In genomic region chr2:151786493-151786892, GRCh38 we compare ENCODE assay signal across 27 cellular contexts.
"Had no signal": no experiment of that assay in that cellular context is flagged by ENCODE, and none has a peak within 500 bp of the region (broad histone marks: within the 10 kb centered on the region; RNA-seq: fewer than 3 reads in every experiment).

No MANE protein-coding gene starts in this region.

- H3K27me3 Mint-ChIP-seq: activated CD4-positive, alpha-beta T cell treated with anti-CD3 and anti-CD28 coated beads for 36 hours; activated CD8-positive, alpha-beta memory T cell treated with anti-CD3 and anti-CD28 coated beads, Interleukin-2, amount 10 ng/mL, durations not matched to agents 7 days and 5 days; naive thymus-derived CD4-positive, alpha-beta T cell had no signal

- H3K4me1 ChIP-seq: colonic mucosa, esophagus squamous epithelium, left lung, lower lobe of right lung, pancreas, prostate gland, spleen, suprapubic skin, tibial artery had no signal

- H3K27me3 ChIP-seq: colonic mucosa, esophagus squamous epithelium, left lung, pancreas, spleen, suprapubic skin, tibial artery had no signal

- H3K9me3 Mint-ChIP-seq: activated naive CD4-positive, alpha-beta T cell treated with anti-CD3 and anti-CD28 coated beads, Interleukin-2, amount 50 U/mL, for 72 hours; activated T-cell treated with anti-CD3 and anti-CD28 coated beads, Interleukin-2, amount 50 U/mL, for 72 hours; neural crest cell had no signal

- H3K36me3 ChIP-seq: colonic mucosa, prostate gland had no signal

- H3K27ac ChIP-seq: colonic mucosa, epithelial cell of prostate, esophagus squamous epithelium, left lung, lower lobe of right lung, pancreas, prostate gland, spleen, suprapubic skin, tibial artery had no signal

- H3K27ac Mint-ChIP-seq: activated CD4-positive, alpha-beta T cell treated with anti-CD3 and anti-CD28 coated beads for 36 hours; activated CD8-positive, alpha-beta memory T cell treated with anti-CD3 and anti-CD28 coated beads, Interleukin-2, amount 10 ng/mL, durations not matched to agents 7 days and 5 days; activated CD8-positive, alpha-beta T cell treated with anti-CD3 and anti-CD28 coated beads, Interleukin-2, amount 10 ng/mL, durations not matched to agents 7 days and 5 days; activated naive CD4-positive, alpha-beta T cell treated with anti-CD3 and anti-CD28 coated beads, Interleukin-2, amount 50 U/mL, for 72 hours; activated T-cell treated with anti-CD3 and anti-CD28 coated beads, Interleukin-2, amount 50 U/mL, for 72 hours; naive thymus-derived CD4-positive, alpha-beta T cell; T-helper 2 cell treated with Interferon-gamma antibody and Interleukin-4, amounts not matched to agents 5 μg/mL and 100 μg/mL, for 36 hours had no signal

- DNase-seq: activated CD4-positive, alpha-beta T cell treated with anti-CD3 and anti-CD28 coated beads for 36 hours; activated CD4-positive, CD25-positive, alpha-beta regulatory T cell; activated CD8-positive, alpha-beta memory T cell treated with anti-CD3 and anti-CD28 coated beads, Interleukin-2, amount 10 ng/mL, durations not matched to agents 7 days and 5 days; activated CD8-positive, alpha-beta T cell treated with anti-CD3 and anti-CD28 coated beads, Interleukin-2, amount 10 ng/mL, durations not matched to agents 7 days and 5 days; activated naive CD4-positive, alpha-beta T cell; activated T-cell treated with anti-CD3 and anti-CD28 coated beads, Interleukin-2, amount 50 U/mL, for 72 hours; cerebellar nuclear complex; colonic mucosa; effector CD8-positive, alpha-beta T cell; esophagus squamous epithelium; foreskin melanocyte; left lung; lower lobe of right lung; mesendoderm; mucosa of descending colon; naive thymus-derived CD4-positive, alpha-beta T cell; nucleus accumbens; pancreas; spleen; stimulated activated naive CD4-positive, alpha-beta T cell; tibial artery had no signal

- H3K4me3 ChIP-seq: colonic mucosa, esophagus squamous epithelium, left lung, lower lobe of right lung, mucosa of descending colon, pancreas, prostate gland, spleen, suprapubic skin, tibial artery had no signal

- H3K4me1 Mint-ChIP-seq: activated CD4-positive, alpha-beta T cell treated with anti-CD3 and anti-CD28 coated beads for 36 hours; activated CD8-positive, alpha-beta memory T cell treated with anti-CD3 and anti-CD28 coated beads, Interleukin-2, amount 10 ng/mL, durations not matched to agents 7 days and 5 days had no signal

- H3K4me3 Mint-ChIP-seq: activated CD4-positive, alpha-beta T cell treated with anti-CD3 and anti-CD28 coated beads for 36 hours; activated CD8-positive, alpha-beta memory T cell treated with anti-CD3 and anti-CD28 coated beads, Interleukin-2, amount 10 ng/mL, durations not matched to agents 7 days and 5 days; activated CD8-positive, alpha-beta T cell treated with anti-CD3 and anti-CD28 coated beads, Interleukin-2, amount 10 ng/mL, durations not matched to agents 7 days and 5 days; activated T-cell treated with anti-CD3 and anti-CD28 coated beads, Interleukin-2, amount 50 U/mL, for 72 hours; naive thymus-derived CD4-positive, alpha-beta T cell; neural crest cell; T-helper 2 cell treated with Interferon-gamma antibody and Interleukin-4, amounts not matched to agents 5 μg/mL and 100 μg/mL, for 36 hours had no signal

- ATAC-seq: activated CD4-positive, alpha-beta T cell treated with anti-CD3 and anti-CD28 coated beads for 36 hours; activated CD8-positive, alpha-beta memory T cell treated with anti-CD3 and anti-CD28 coated beads, Interleukin-2, amount 10 ng/mL, durations not matched to agents 7 days and 5 days; activated CD8-positive, alpha-beta T cell treated with anti-CD3 and anti-CD28 coated beads, Interleukin-2, amount 10 ng/mL, durations not matched to agents 7 days and 5 days; activated naive CD4-positive, alpha-beta T cell treated with anti-CD3 and anti-CD28 coated beads, Interleukin-2, amount 50 U/mL, for 72 hours; activated T-cell treated with anti-CD3 and anti-CD28 coated beads, Interleukin-2, amount 50 U/mL, for 72 hours; left lung; lower lobe of right lung; mucosa of descending colon; naive thymus-derived CD4-positive, alpha-beta T cell; pancreas had no signal

- H3K9me3 ChIP-seq: colonic mucosa, esophagus squamous epithelium, lower lobe of right lung, mucosa of descending colon, pancreas, prostate gland, suprapubic skin, tibial artery had no signal
